Comparison of ENCODE assay signal across 13 cellular contexts in the genomic region with DNA sequence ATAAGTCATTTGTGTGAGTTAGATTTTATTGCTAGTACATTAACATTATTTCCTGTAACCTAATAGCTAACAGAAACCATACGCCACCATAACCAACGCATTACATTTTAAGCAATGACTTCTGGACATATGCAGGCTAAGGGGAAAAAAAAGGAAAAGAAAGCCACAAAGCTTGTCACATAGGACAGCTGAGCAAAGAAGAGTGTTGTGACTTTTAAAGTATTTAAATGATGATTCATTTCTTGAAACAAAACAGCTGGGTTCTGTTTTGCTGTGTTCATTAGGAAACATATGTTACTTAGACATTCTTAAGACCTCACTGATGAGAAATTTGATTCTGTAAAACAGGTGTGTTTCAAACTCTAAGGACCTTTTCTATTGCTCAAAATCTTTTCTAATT.
A peak's percentile ranks its signal among the peaks of the same experiment; 100 is the strongest.
DNase-seq lines count a peak whose midpoint lies in the region; ATAC-seq, FAIRE-seq and TF ChIP-seq lines count a peak whose summit lies in the region.
"Had no signal": no experiment of that assay in that cellular context is flagged by ENCODE, and none has a peak within 500 bp of the region (broad histone marks: within the 10 kb centered on the region; RNA-seq: fewer than 3 reads in every experiment).

No MANE protein-coding gene starts in this region.

- H3K4me2 ChIP-seq in GM12878 (ENCODE audit: control insufficient read depth, insufficient read depth) = peak overlapping the region; percentile 44; the same call in 1 of the 2 replicates

- H3K9me3 ChIP-seq in GM12878 (replicated peaks; ENCODE audit: control insufficient read depth, insufficient read depth, low read length) (no peaks in the 10 kb centered on the region), thyroid gland (no peaks in the 10 kb centered on the region)

- WGBS in GM12878 (ENCODE audit: insufficient coverage, insufficient replicate concordance, low lambda C conversion rate, missing lambda C conversion rate) = 0% methylated on average over 2 of the region's 2 CpGs
- 69 to 82% methylated on average over 2 of the region's 2 CpGs for WGBS in thyroid gland, 2 donors

- H3K4me3 ChIP-seq in GM12878 (no peak overlapping the region), thyroid gland (replicated peaks in 1 of 3) (no peak overlapping the region)
- H3K4me3 ChIP-seq: skin epidermis had no signal

- RAD21 ChIA-PET in GM12878 (lab: Charles Lee; ENCODE audit: unreplicated experiment) = interaction anchor here (1.3 to 1.7 kb wide), 2 partner anchors 23 to 25 kb away, joined by 3 to 10 read pairs; no protein-coding TSS in a partner anchor

- H3K36me3 ChIP-seq in GM12878 (ENCODE audit: control insufficient read depth in 2 of 2, insufficient read depth in 2 of 2, low read length in 1 of 2) (peaks cover 0 to 1% of the 10 kb centered on the region in 2 experiments; a peak in 2 of 4 replicates), thyroid gland (no peaks in the 10 kb centered on the region)

- CTCF ChIA-PET in GM12878 (lab: Yijun Ruan, JAX) = interaction anchor here (0.8 to 1.6 kb wide), 4 partner anchors 15 to 35 kb away, joined by 3 to 6 read pairs (median 4); no protein-coding TSS in a partner anchor

- no peaks in the 10 kb centered on the region for H3K27me3 ChIP-seq in GM12878 (replicated peaks in 1 of 2; ENCODE audit: control insufficient read depth in 2 of 2, insufficient read depth in 2 of 2, low read length in 1 of 2)
- no peaks in the 10 kb centered on the region for H3K27me3 ChIP-seq in thyroid gland

- peaks cover 20% of the 10 kb centered on the region for H3K4me1 ChIP-seq in GM12878 (ENCODE audit: control insufficient read depth, insufficient read depth, low read length)
- H3K4me1 ChIP-seq in thyroid gland = no peaks in the 10 kb centered on the region

- POLR2A ChIA-PET in GM12878 (lab: Charles Lee) = interaction anchor here (0.5 to 0.9 kb wide), 2 partner anchors 12 to 335 kb away, joined by 3 to 5 read pairs; no protein-coding TSS in a partner anchor

- BruUV-seq in GM12878 (replicated peaks; lab: Mats Ljungman, UMichigan) = no TSS peak

- SMC1A ChIA-PET in GM12878 (lab: Charles Lee; ENCODE audit: uncharacterized antibody, unreplicated experiment) = interaction anchor here (1.0 to 2.6 kb wide), 10 partner anchors 10 to 292 kb away, joined by 3 to 11 read pairs (median 4); a partner anchor contains a TSS

- ATAC-seq in GM18517 (IDR thresholded peaks at IDR 0.05; ENCODE audit: unreplicated experiment) (peak; percentile 96), GM21515 (IDR thresholded peaks at IDR 0.05; ENCODE audit: unreplicated experiment) (peak; percentile 97), HG03097 (IDR thresholded peaks at IDR 0.05; ENCODE audit: low FRiP score, unreplicated experiment) (peak; percentile 90), GM12878 (peak; percentile 85)
- ATAC-seq: activated T-cell treated with anti-CD3 and anti-CD28 coated beads, Interleukin-2, amount 50 U/mL, for 72 hours had no signal

- no peak overlapping the region for H3K9ac ChIP-seq in GM12878 (ENCODE audit: control insufficient read depth, insufficient read depth, low read length)

- H2AFZ ChIP-seq in GM12878 (ENCODE audit: control insufficient read depth, low read depth, low read length) = no peak overlapping the region

- peak in 1 of 2 experiments; percentile 67; a peak in 2 of 4 replicates for TF ChIP-seq EP300 in GM12878 (IDR thresholded peaks at IDR 0.05; ENCODE audit: borderline replicate concordance in 1 of 2, control insufficient read depth in 1 of 2, low read depth in 2 of 2, low read length in 2 of 2)

- TF ChIP-seq POLR2A in GM12878 (IDR thresholded peaks at IDR 0.05; ENCODE audit: low read depth, low read length) (no peak), thyroid gland (IDR thresholded peaks at IDR 0.05) (no peak)

- H3K27ac ChIP-seq in GM12878 (ENCODE audit: control insufficient read depth, insufficient read depth) = no peak overlapping the region; the same call in 1 of the 2 replicates
- no peak overlapping the region for H3K27ac ChIP-seq in thyroid gland
- H3K27ac ChIP-seq: skin epidermis had no signal

- intact Hi-C loops in GM12878 (cut with micrococcal nuclease; ENCODE audit: unreplicated experiment) = no loop called here
- intact Hi-C loops in thyroid gland (cut with DNase I) = no loop called here

- no peak for TF ChIP-seq CTCF in GM12878 (IDR thresholded peaks at IDR 0.05 in 2 of 3, conservative IDR thresholded peaks at IDR 0.05 in 1 of 3; ENCODE audit: control insufficient read depth in 2 of 3, extremely low read depth in 1 of 3, insufficient read depth in 1 of 3, low read depth in 3 of 3, low read length in 3 of 3)
- no peak for TF ChIP-seq CTCF in thyroid gland (IDR thresholded peaks at IDR 0.05)

- no peak for TF ChIP-seq RAD21 in GM12878 (IDR thresholded peaks at IDR 0.05; ENCODE audit: insufficient read depth, low read depth, low read length)

- DNase-seq in GM12878 (ENCODE audit: low read depth, low spot score) (peak; percentile 59), putamen (ENCODE audit: low spot score) (no peak), thyroid gland (no peak)
- DNase-seq in stimulated activated CD4-positive, alpha-beta T cell treated with anti-CD3 and anti-CD28 coated beads, Interleukin-4, amount 100 ng/mL, for 4 hours = no peak
- DNase-seq in activated T-cell treated with anti-CD3 and anti-CD28 coated beads, Interleukin-2, amount 50 U/mL, for 48 hours = no peak
- DNase-seq: activated T-cell treated with anti-CD3 and anti-CD28 coated beads, Interleukin-2, amount 50 U/mL, for 72 hours; central memory CD4-positive, alpha-beta T cell; KG1; NCI-H526 had no signal

- H3K79me2 ChIP-seq in GM12878 (ENCODE audit: control insufficient read depth, insufficient read depth, low read length) = no peaks in the 10 kb centered on the region

- in situ Hi-C loops in GM12878 (cut with MboI) = no loop called here

- H4K20me1 ChIP-seq in GM12878 (ENCODE audit: control insufficient read depth, insufficient read depth) = no peaks in the 10 kb centered on the region

- peak; percentile 77 for FAIRE-seq in GM12878 (lab: Jason Lieb, UNC)

TF ChIP-seq in GM12878, 131 proteins besides CTCF, POLR2A, EP300 and RAD21 (continues in another document):
- TF ChIP-seq FOXM1 (IDR thresholded peaks at IDR 0.05; ENCODE audit: low read depth, low read length) = no peak
- 0 out of 3 replicates have a peak, but pooled peaks have one; percentile 36 for TF ChIP-seq POU2F2 (IDR thresholded peaks at IDR 0.05; ENCODE audit: borderline replicate concordance, low read depth, low read length)
- TF ChIP-seq, protein P1, sequence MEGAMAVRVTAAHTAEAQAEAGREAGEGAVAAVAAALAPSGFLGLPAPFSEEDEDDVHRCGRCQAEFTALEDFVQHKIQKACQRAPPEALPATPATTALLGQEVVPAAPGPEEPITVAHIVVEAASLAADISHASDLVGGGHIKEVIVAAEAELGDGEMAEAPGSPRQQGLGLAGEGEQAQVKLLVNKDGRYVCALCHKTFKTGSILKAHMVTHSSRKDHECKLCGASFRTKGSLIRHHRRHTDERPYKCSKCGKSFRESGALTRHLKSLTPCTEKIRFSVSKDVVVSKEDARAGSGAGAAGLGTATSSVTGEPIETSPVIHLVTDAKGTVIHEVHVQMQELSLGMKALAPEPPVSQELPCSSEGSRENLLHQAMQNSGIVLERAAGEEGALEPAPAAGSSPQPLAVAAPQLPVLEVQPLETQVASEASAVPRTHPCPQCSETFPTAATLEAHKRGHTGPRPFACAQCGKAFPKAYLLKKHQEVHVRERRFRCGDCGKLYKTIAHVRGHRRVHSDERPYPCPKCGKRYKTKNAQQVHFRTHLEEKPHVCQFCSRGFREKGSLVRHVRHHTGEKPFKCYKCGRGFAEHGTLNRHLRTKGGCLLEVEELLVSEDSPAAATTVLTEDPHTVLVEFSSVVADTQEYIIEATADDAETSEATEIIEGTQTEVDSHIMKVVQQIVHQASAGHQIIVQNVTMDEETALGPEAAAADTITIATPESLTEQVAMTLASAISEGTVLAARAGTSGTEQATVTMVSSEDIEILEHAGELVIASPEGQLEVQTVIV (IDR thresholded peaks at IDR 0.05; ENCODE audit: borderline replicate concordance, partially characterized antibody) = no peak
- TF ChIP-seq TBL1XR1 (IDR thresholded peaks at IDR 0.05; ENCODE audit: low read depth, low read length) = no peak
- peak; percentile 90 for TF ChIP-seq TCF12 (IDR thresholded peaks at IDR 0.05; ENCODE audit: low read depth, low read length)
- TF ChIP-seq RFX5 (IDR thresholded peaks at IDR 0.05; ENCODE audit: low read depth, low read length) = no peak
- no peak for TF ChIP-seq HCFC1 (IDR thresholded peaks at IDR 0.05; ENCODE audit: low read length)
- TF ChIP-seq, protein P2, sequence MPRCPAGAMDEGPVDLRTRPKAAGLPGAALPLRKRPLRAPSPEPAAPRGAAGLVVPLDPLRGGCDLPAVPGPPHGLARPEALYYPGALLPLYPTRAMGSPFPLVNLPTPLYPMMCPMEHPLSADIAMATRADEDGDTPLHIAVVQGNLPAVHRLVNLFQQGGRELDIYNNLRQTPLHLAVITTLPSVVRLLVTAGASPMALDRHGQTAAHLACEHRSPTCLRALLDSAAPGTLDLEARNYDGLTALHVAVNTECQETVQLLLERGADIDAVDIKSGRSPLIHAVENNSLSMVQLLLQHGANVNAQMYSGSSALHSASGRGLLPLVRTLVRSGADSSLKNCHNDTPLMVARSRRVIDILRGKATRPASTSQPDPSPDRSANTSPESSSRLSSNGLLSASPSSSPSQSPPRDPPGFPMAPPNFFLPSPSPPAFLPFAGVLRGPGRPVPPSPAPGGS (IDR thresholded peaks at IDR 0.05; ENCODE audit: borderline replicate concordance, insufficient read depth, low read depth, low read length, poor library complexity, severe bottlenecking) = no peak
